ENCODE assay signal across 15 cellular contexts in the genomic region with DNA sequence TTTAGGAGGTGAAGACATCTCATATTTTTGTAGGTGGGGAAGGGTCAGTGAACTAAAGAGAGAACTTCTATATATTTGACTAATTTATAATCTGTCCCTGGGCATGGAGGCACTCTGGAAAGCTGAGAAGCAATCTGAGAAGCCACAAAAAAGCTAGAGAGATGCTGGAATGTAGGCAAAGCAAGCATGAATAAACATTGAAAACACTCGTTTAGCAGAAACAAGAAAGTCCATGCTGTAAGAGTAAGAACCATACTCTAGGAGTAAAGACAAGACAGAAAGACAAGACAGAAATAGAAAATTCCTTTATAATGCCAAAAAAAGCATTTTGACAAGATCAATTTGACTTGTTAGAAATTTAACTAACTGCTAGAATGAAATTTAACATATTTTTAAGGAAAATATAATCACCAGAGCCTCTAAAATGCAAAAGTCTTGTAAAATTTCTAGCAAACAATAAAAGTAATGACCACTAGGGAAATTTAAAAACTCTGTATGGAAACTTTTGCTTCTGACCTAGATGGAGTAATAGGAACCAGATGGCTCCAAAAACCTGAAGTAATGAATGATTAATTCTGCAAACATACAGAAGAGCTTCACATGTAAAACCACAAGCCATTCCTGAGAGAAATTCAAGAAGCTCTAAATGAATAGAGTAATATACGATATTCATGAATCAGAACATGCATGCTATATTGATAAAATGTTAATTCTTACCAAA.
A peak's percentile ranks its signal among the peaks of the same experiment; 100 is the strongest.
DNase-seq lines count a peak whose midpoint lies in the region; ATAC-seq and TF ChIP-seq lines count a peak whose summit lies in the region.
"Had no signal": no experiment of that assay in that cellular context is flagged by ENCODE, and none has a peak within 500 bp of the region (broad histone marks: within the 10 kb centered on the region; RNA-seq: fewer than 3 reads in every experiment).

No MANE protein-coding gene starts in this region.

- H3K27me3 ChIP-seq in MG63: no peaks in the 10 kb centered on the region

- TF ChIP-seq CTCF in AG09309 (IDR thresholded peaks at IDR 0.05; ENCODE audit: control insufficient read depth, insufficient read depth, low read depth, low read length, missing control alignments) (no peak), cardiac fibroblast (IDR thresholded peaks at IDR 0.05; ENCODE audit: low read depth, low read length) (no peak)

- DNase-seq in AG09309 (ENCODE audit: low read depth) (peak; percentile 79), HT1080 (ENCODE audit: low read depth) (peak; percentile 40), cardiac fibroblast (ENCODE audit: low read depth in 2 of 2) (peak; percentile 60 to 84), iris pigment epithelial cell (ENCODE audit: low read depth) (peak; percentile 92), GF-D8 (lab: John Stamatoyannopoulos, UW) (no peak), MG63 (no peak)
- DNase-seq in stimulated activated CD4-positive, alpha-beta T cell treated with anti-CD3 and anti-CD28 coated beads, Interleukin-2, amount 100 ng/mL, for 24 hours: no peak
- DNase-seq: activated CD4-positive, CD25-positive, alpha-beta regulatory T cell treated with anti-CD3 and anti-CD28 coated beads, Interleukin-2, amount 50 U/mL, for 72 hours; activated naive CD8-positive, alpha-beta T cell treated with anti-CD3 and anti-CD28 coated beads, Interleukin-2, amount 50 U/mL, for 24 hours; activated T-cell treated with anti-CD3 and anti-CD28 coated beads for 4 hours; DMS79 treated with DMSO at 0.1 percent for 48 hours; kidney; NCI-H1105 had no signal

- no peak for ATAC-seq in GM19397 (IDR thresholded peaks at IDR 0.05; ENCODE audit: unreplicated experiment)
- ATAC-seq: activated naive CD8-positive, alpha-beta T cell treated with anti-CD3 and anti-CD28 coated beads, Interleukin-2, amount 50 U/mL, for 24 hours had no signal

- H3K36me3 ChIP-seq in MG63: no peaks in the 10 kb centered on the region
- H3K36me3 ChIP-seq: thoracic aorta had no signal

- no peak overlapping the region for H3K4me3 ChIP-seq in AG09309 (ENCODE audit: control insufficient read depth, low read depth, low read length)
- H3K4me3 ChIP-seq in cardiac fibroblast (replicated peaks in 1 of 2; ENCODE audit: low read depth in 2 of 2, low read length in 2 of 2): no peak overlapping the region
- no peak overlapping the region for H3K4me3 ChIP-seq in MG63
- H3K4me3 ChIP-seq: thoracic aorta had no signal

- H3K9me3 ChIP-seq in MG63: peaks cover 2% of the 10 kb centered on the region
- H3K9me3 ChIP-seq: thoracic aorta had no signal

Comparison
In these comparisons a context has a peak if more than half of its experiments do, and no peak if none do; other contexts are left out.
1. DNase-seq: peak in AG09309 (single experiment), HT1080 (single experiment), cardiac fibroblast (2 of 2) and iris pigment epithelial cell (single experiment); none in stimulated activated CD4-positive, alpha-beta T cell treated with anti-CD3 and anti-CD28 coated beads, Interleukin-2, amount 100 ng/mL, for 24 hours (0 of 2), GF-D8 (single experiment) and MG63 (single experiment).